In genomic region chr12:49548822-49549648, GRCh38 we compare ENCODE assay signal across 1 cellular context.
TF ChIP-seq lines count a peak whose summit lies in the region.

No MANE protein-coding gene starts in this region.

TF ChIP-seq in WTC11, 78 proteins besides CTCF, POLR2A, EP300 and RAD21 (continued from another document):
- 0 out of 2 replicates have a peak, but pooled peaks have one; percentile 41 for TF ChIP-seq FOXP4 (CRISPR knock-in tag; IDR thresholded peaks at IDR 0.05)
- TF ChIP-seq ATF6 (CRISPR knock-in tag; IDR thresholded peaks at IDR 0.05): no peak
- peak; percentile 19; the same call in 1 of the 2 replicates for TF ChIP-seq USF2 (CRISPR knock-in tag; IDR thresholded peaks at IDR 0.05)
- no peak for TF ChIP-seq RORB (CRISPR knock-in tag; IDR thresholded peaks at IDR 0.05)
- TF ChIP-seq HMGXB4 (CRISPR knock-in tag; IDR thresholded peaks at IDR 0.05): peak; percentile 28
